In genomic region chr12:8088574-8088973, GRCh38 we compare ENCODE assay signal across 8 cellular contexts.
A peak's percentile ranks its signal among the peaks of the same experiment; 100 is the strongest.
DNase-seq lines count a peak whose midpoint lies in the region; ATAC-seq lines count a peak whose summit lies in the region.

No MANE protein-coding gene starts in this region.

- H3K4me1 Mint-ChIP-seq in T-helper 1 cell treated with Interleukin-12 subunit alpha and Interleukin-12 subunit beta and Interleukin-4 antibody, amounts not matched to agents 30 μg/mL and 1 μg/mL, for 36 hours (ENCODE audit: low read depth) = peaks cover 29% of the 10 kb centered on the region
- H3K4me1 Mint-ChIP-seq in effector memory CD8-positive, alpha-beta T cell (ENCODE audit: low read depth in 2 of 2) = peaks cover 28 to 37% of the 10 kb centered on the region in 2 donors

- peak; percentile 53 for ATAC-seq in GM21737 (IDR thresholded peaks at IDR 0.05; ENCODE audit: unreplicated experiment)
- peak; percentile 99 for ATAC-seq in effector memory CD8-positive, alpha-beta T cell (replicated peaks)

- no peaks in the 10 kb centered on the region for H3K9me3 Mint-ChIP-seq in T-helper 1 cell treated with Interleukin-12 subunit alpha and Interleukin-12 subunit beta and Interleukin-4 antibody, amounts not matched to agents 30 μg/mL and 1 μg/mL, for 36 hours
- no peaks in the 10 kb centered on the region for H3K9me3 Mint-ChIP-seq in effector memory CD8-positive, alpha-beta T cell

- H3K4me3 ChIP-seq in GM08714 (ENCODE audit: low read length) = peak overlapping the region; percentile 26; the same call in 1 of the 2 replicates

- H3K36me3 Mint-ChIP-seq in T-helper 1 cell treated with Interleukin-12 subunit alpha and Interleukin-12 subunit beta and Interleukin-4 antibody, amounts not matched to agents 30 μg/mL and 1 μg/mL, for 36 hours (ENCODE audit: low read depth) = peaks cover 52% of the 10 kb centered on the region
- H3K36me3 Mint-ChIP-seq in effector memory CD8-positive, alpha-beta T cell (ENCODE audit: insufficient read depth) = peaks cover 58% of the 10 kb centered on the region

- no peaks in the 10 kb centered on the region for H3K27me3 Mint-ChIP-seq in T-helper 1 cell treated with Interleukin-12 subunit alpha and Interleukin-12 subunit beta and Interleukin-4 antibody, amounts not matched to agents 30 μg/mL and 1 μg/mL, for 36 hours (ENCODE audit: low read depth)
- no peaks in the 10 kb centered on the region for H3K27me3 Mint-ChIP-seq in effector memory CD8-positive, alpha-beta T cell

- H3K27ac Mint-ChIP-seq in T-helper 1 cell treated with Interleukin-12 subunit alpha and Interleukin-12 subunit beta and Interleukin-4 antibody, amounts not matched to agents 30 μg/mL and 1 μg/mL, for 36 hours = peak overlapping the region; percentile 88
- H3K27ac Mint-ChIP-seq in effector memory CD8-positive, alpha-beta T cell = peak overlapping the region; percentile 92 to 94

- peak overlapping the region; percentile 81 for H3K4me3 Mint-ChIP-seq in T-helper 1 cell treated with Interleukin-12 subunit alpha and Interleukin-12 subunit beta and Interleukin-4 antibody, amounts not matched to agents 30 μg/mL and 1 μg/mL, for 36 hours
- H3K4me3 Mint-ChIP-seq in effector memory CD8-positive, alpha-beta T cell = peak overlapping the region; percentile 75 to 81

- DNase-seq in effector memory CD8-positive, alpha-beta T cell = peak; percentile 32 to 39 (median 38)
- no peak for DNase-seq in COR-L47 (lab: John Stamatoyannopoulos, UW)
- DNase-seq in medulla oblongata (ENCODE audit: extremely low spot score) = no peak
- no peak for DNase-seq in NCI-H146 treated with DMSO at 0.1 percent for 48 hours (lab: John Stamatoyannopoulos, UW; ENCODE audit: unreplicated experiment)
- no peak for DNase-seq in NCI-H2171 treated with DMSO at 0.1 percent for 48 hours (lab: John Stamatoyannopoulos, UW)

Comparison
In these comparisons a context has a peak if more than half of its experiments do, and no peak if none do; other contexts are left out.
1. DNase-seq: peak in effector memory CD8-positive, alpha-beta T cell (3 of 3); none in COR-L47 (single experiment), medulla oblongata (single experiment), NCI-H146 treated with DMSO at 0.1 percent for 48 hours (single experiment) and NCI-H2171 treated with DMSO at 0.1 percent for 48 hours (single experiment).